In genomic region chr13:59771272-59771671, GRCh38 we compare ENCODE assay signal across 10 cellular contexts.
DNase-seq lines count a peak whose midpoint lies in the region; ATAC-seq, FAIRE-seq and TF ChIP-seq lines count a peak whose summit lies in the region.
"Had no signal": no experiment of that assay in that cellular context is flagged by ENCODE, and none has a peak within 500 bp of the region (broad histone marks: within the 10 kb centered on the region; RNA-seq: fewer than 3 reads in every experiment).

No MANE protein-coding gene starts in this region.

- H3K4me3 ChIP-seq in A549 (no peak overlapping the region), RWPE2 (ENCODE audit: severe bottlenecking) (no peak overlapping the region), fibroblast of villous mesenchyme (ENCODE audit: low read depth, low read length) (no peak overlapping the region)

- no peak overlapping the region for H3K27ac ChIP-seq in A549
- H3K27ac ChIP-seq in RWPE2 (ENCODE audit: poor library complexity, severe bottlenecking), result no peak overlapping the region

- in situ Hi-C loops in GM13977 (cut with MboI; ENCODE audit: low pct_unique_long_range_greater_than_20kb, low sequenced_read_pairs, unreplicated experiment), result no loop called here

- no peak for TF ChIP-seq POLR2A in A549 (IDR thresholded peaks at IDR 0.05; ENCODE audit: low read length)

- POLR2A ChIA-PET in A549 (lab: Yijun Ruan, JAX), result no interaction called here

- FAIRE-seq in A549 (lab: Jason Lieb, UNC), result no peak

- peak; percentile 43 to 56; a peak in 4 of 5 replicates for TF ChIP-seq RAD21 in A549 (conservative IDR thresholded peaks at IDR 0.05 in 1 of 2, IDR thresholded peaks at IDR 0.05 in 1 of 2)

- peak in 1 of 2 experiments; percentile 2 for DNase-seq in A549 (ENCODE audit: low read depth in 1 of 2, low spot score in 1 of 2)
- DNase-seq in GM13977 (ENCODE audit: low spot score), result no peak
- DNase-seq in RWPE2 (ENCODE audit: low spot score), result no peak
- peak; percentile 41 for DNase-seq in fibroblast of villous mesenchyme (ENCODE audit: low read depth)
- DNase-seq in cortex of kidney (lab: John Stamatoyannopoulos, UW), result no peak
- DNase-seq in activated effector memory CD4-positive, alpha-beta T cell treated with Interleukin-2 at 50 U/mL for 16 hours, result no peak
- DNase-seq in cerebellar cortex (ENCODE audit: low spot score), result no peak
- DNase-seq: kidney glomerular epithelial cell had no signal

- CTCF ChIA-PET in A549 (lab: Yijun Ruan, JAX), result interaction anchor here (0.6 to 2.1 kb wide), 11 partner anchors 8 to 378 kb away, joined by 3 to 10 read pairs (median 4); no protein-coding TSS in a partner anchor

- no peak overlapping the region for H3K4me2 ChIP-seq in A549

- H3K36me3 ChIP-seq in RWPE2 (ENCODE audit: low read depth), result peaks cover 2% of the 10 kb centered on the region; the same call in 1 of the 2 replicates

- ATAC-seq in A549 (no peak), RWPE2 (ENCODE audit: low read depth) (no peak), GM18909 (IDR thresholded peaks at IDR 0.05; ENCODE audit: poor library complexity, unreplicated experiment) (no peak)
- ATAC-seq: activated T-helper 17 cell treated with anti-CD3 and anti-CD28 coated beads, Interleukin-2, amount 50 U/mL, for 72 hours had no signal

- peak; percentile 52 for TF ChIP-seq CTCF in A549 (IDR thresholded peaks at IDR 0.05)
- peak; percentile 41 for TF ChIP-seq CTCF in GM13977 (IDR thresholded peaks at IDR 0.05; ENCODE audit: extremely low read depth, insufficient read depth, missing control alignments)
- TF ChIP-seq CTCF in RWPE2 (IDR thresholded peaks at IDR 0.05; ENCODE audit: poor library complexity, severe bottlenecking), result peak; percentile 78
- peak; percentile 71 for TF ChIP-seq CTCF in fibroblast of villous mesenchyme (IDR thresholded peaks at IDR 0.05; ENCODE audit: insufficient read depth, low read depth, low read length)

- TF ChIP-seq EP300 in A549 (IDR thresholded peaks at IDR 0.05), result no peak

- no peaks in the 10 kb centered on the region for H3K9me3 ChIP-seq in A549
- no peaks in the 10 kb centered on the region for H3K9me3 ChIP-seq in RWPE2 (ENCODE audit: severe bottlenecking)

- no peaks in the 10 kb centered on the region for H3K27me3 ChIP-seq in RWPE2 (ENCODE audit: insufficient read depth, poor library complexity, severe bottlenecking)

- H3K4me1 ChIP-seq in A549 (no peaks in the 10 kb centered on the region), RWPE2 (ENCODE audit: insufficient read depth, poor library complexity, severe bottlenecking) (peaks cover 26% of the 10 kb centered on the region)

TF ChIP-seq in A549, 52 proteins besides CTCF, POLR2A, EP300 and RAD21:
- TF ChIP-seq SMC3 (IDR thresholded peaks at IDR 0.05) (peak; percentile 39; the same call in 1 of the 3 replicates), ZFP36 (IDR thresholded peaks at IDR 0.05; ENCODE audit: borderline replicate concordance, partially characterized antibody) (no peak)
TF ChIP-seq in A549: peak in this region for 1.
